In genomic region chr1:235866913-235867850, GRCh38 we compare ENCODE assay signal across 8 cellular contexts. TPM values are rescaled to one million over a fixed set of nuclear protein-coding genes. Genes with fewer than 3 reads are reported as not detected.
DNase-seq lines count a peak whose midpoint lies in the region; ATAC-seq, FAIRE-seq and TF ChIP-seq lines count a peak whose summit lies in the region.

No MANE protein-coding gene starts in this region.

- intact Hi-C loops in heart right ventricle (cut with DNase I) (loop anchor here in 7 of 10 donors (2.0 to 10.0 kb wide), 7 partner anchors 45 to 195 kb away; no protein-coding TSS in a partner anchor), posterior cingulate gyrus (cut with DNase I) (loop anchor here (5.0 to 10.0 kb wide), 2 partner anchors 362 to 500 kb away; partner anchors contain the start of genes B3GALNT2 and TBCE)

- H3K36me3 ChIP-seq in heart right ventricle (no peaks in the 10 kb centered on the region), upper lobe of left lung (no peaks in the 10 kb centered on the region)

- FAIRE-seq in GM12891 (lab: Jason Lieb, UNC) = peak; percentile 99

- H3K9me3 ChIP-seq in heart right ventricle = no peaks in the 10 kb centered on the region
- no peaks in the 10 kb centered on the region for H3K9me3 ChIP-seq in upper lobe of left lung

- TF ChIP-seq POLR2A in GM12891 (IDR thresholded peaks at IDR 0.05; ENCODE audit: low read depth, low read length) (peak; percentile 65), upper lobe of left lung (IDR thresholded peaks at IDR 0.05) (peak in 3 of 4 donors; percentile 48 to 92 (median 54))

- no peak for TF ChIP-seq CTCF in heart right ventricle (IDR thresholded peaks at IDR 0.05)
- TF ChIP-seq CTCF in upper lobe of left lung (IDR thresholded peaks at IDR 0.05) = no peak

- peak; percentile 89 for DNase-seq in GM12891 (ENCODE audit: insufficient read length, low spot score)
- peak; percentile 97 for DNase-seq in NCI-H1436 (lab: John Stamatoyannopoulos, UW)
- DNase-seq in SW480 (ENCODE audit: low spot score) = peak; percentile 87
- DNase-seq in heart right ventricle = peak; percentile 94 to 97
- peak; percentile 93 to 100 (median 97) for DNase-seq in posterior cingulate gyrus
- peak; percentile 98 to 100 for DNase-seq in upper lobe of left lung

- no peak for TF ChIP-seq EP300 in upper lobe of left lung (IDR thresholded peaks at IDR 0.05)

- ATAC-seq in HG02798 (IDR thresholded peaks at IDR 0.05; ENCODE audit: poor library complexity, unreplicated experiment) = peak; percentile 85
- peak; percentile 97 to 99 (median 98) for ATAC-seq in heart right ventricle
- peak; percentile 99 for ATAC-seq in upper lobe of left lung (ENCODE audit: low FRiP score in 2 of 2)

- peak overlapping the region; percentile 14 for H3K27ac ChIP-seq in adipose tissue (ENCODE audit: low read depth, low read length)
- H3K27ac ChIP-seq in heart right ventricle = peak overlapping the region; percentile 89 to 97 (median 94)
- peak overlapping the region; percentile 89 to 99 (median 98) for H3K27ac ChIP-seq in upper lobe of left lung

- H3K4me1 ChIP-seq in heart right ventricle (peaks cover 0 to 48% (median 25%) of the 10 kb centered on the region in 9 donors), upper lobe of left lung (peaks cover 12 to 30% (median 22%) of the 10 kb centered on the region in 4 donors)

- H3K27me3 ChIP-seq in heart right ventricle = no peaks in the 10 kb centered on the region
- no peaks in the 10 kb centered on the region for H3K27me3 ChIP-seq in upper lobe of left lung

- H3K4me3 ChIP-seq in heart right ventricle = peak overlapping the region; percentile 71 to 99 (median 96)
- H3K4me3 ChIP-seq in upper lobe of left lung = peak overlapping the region; percentile 73 to 94 (median 84)

- WGBS in adipose tissue, 3 donors = 0 to 4% (median 1%) methylated on average over 40 to 56 of the region's 56 CpGs
- 1 to 2% methylated on average over 33 to 56 of the region's 56 CpGs for WGBS in heart right ventricle, 2 donors
- WGBS in upper lobe of left lung, 2 donors = 4 to 6% methylated on average over 9 to 28 of the region's 56 CpGs

TF ChIP-seq in GM12891, 5 proteins besides CTCF, POLR2A, EP300 and RAD21:
- TF ChIP-seq TAF1 (IDR thresholded peaks at IDR 0.05; ENCODE audit: low read depth, low read length) (peak; percentile 61; the same call in 1 of the 2 replicates), SPI1 (IDR thresholded peaks at IDR 0.05; ENCODE audit: low read depth, low read length) (no peak), POLR2AphosphoS5 (IDR thresholded peaks at IDR 0.05; ENCODE audit: low read depth, low read length) (peak; percentile 77)
TF ChIP-seq in GM12891: peak in this region for 2.

RNA-seq across cellular contexts. Expression of gene LYST, which starts 0.5 kb away (rescaled TPM):
- 4.1 TPM for polyA plus RNA-seq in GM12891 (2012; ENCODE audit: low read depth, missing spikeins)
- polyA plus RNA-seq in adipose tissue (1 to 10 TPM; 3.1 to 9.4 (median 7.9) TPM), heart right ventricle (1 to 10 TPM; 3.3 to 7.2 TPM)
- total RNA-seq in heart right ventricle (10 to 100 TPM in 8 of 10 donors, 1 to 10 TPM in 2; 6.3 to 13.6 (median 10.7) TPM), upper lobe of left lung (10 to 100 TPM; 34.0 to 87.0 (median 54.0) TPM)

Comparison
In these comparisons a context has a peak if more than half of its experiments do, and no peak if none do; other contexts are left out.
1. Peak in every context shown above with its lines: DNase-seq, ATAC-seq, H3K4me3 ChIP-seq and H3K27ac ChIP-seq.
2. H3K27ac ChIP-seq: peak in every context shown above with its lines; median percentile 98 in upper lobe of left lung; 94 in heart right ventricle; 14 in adipose tissue.